ENCODE assay signal across 18 cellular contexts in the genomic region with DNA sequence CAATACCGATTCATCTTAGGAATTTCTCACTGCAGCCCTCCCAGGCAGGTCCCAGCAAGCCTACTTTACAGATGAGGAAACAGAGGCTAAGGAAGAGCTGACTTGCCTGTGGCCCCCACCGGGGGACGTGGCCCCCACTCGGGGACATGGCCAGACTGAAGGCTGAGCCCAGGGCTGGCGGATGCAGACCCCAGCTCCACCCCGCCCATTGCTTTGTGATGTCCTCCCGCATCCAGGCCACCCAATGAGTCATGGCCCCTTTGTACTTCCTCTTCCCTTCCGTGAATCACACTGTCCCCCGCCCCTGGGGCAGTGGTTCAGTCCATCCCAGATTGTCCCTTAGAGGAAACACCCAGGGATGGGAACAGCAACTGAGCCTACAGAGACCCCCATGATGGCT.
DNase-seq lines count a peak whose midpoint lies in the region; ATAC-seq, FAIRE-seq and TF ChIP-seq lines count a peak whose summit lies in the region.
"Had no signal": no experiment of that assay in that cellular context is flagged by ENCODE, and none has a peak within 500 bp of the region (broad histone marks: within the 10 kb centered on the region; RNA-seq: fewer than 3 reads in every experiment).

No MANE protein-coding gene starts in this region.

- H3K9me1 ChIP-seq in K562 (ENCODE audit: control insufficient read depth, insufficient read depth, low read length), result no peaks in the 10 kb centered on the region

- TF ChIP-seq EP300 in K562 (IDR thresholded peaks at IDR 0.05; ENCODE audit: low read length), result no peak

- in situ Hi-C loops in K562 (cut with MboI), result no loop called here

- H3K79me2 ChIP-seq in K562 (ENCODE audit: control insufficient read depth, insufficient read depth, low read length), result no peaks in the 10 kb centered on the region

- H4K20me1 ChIP-seq in K562 (replicated peaks; ENCODE audit: control insufficient read depth, insufficient read depth, low read length), result no peaks in the 10 kb centered on the region

- WGBS in K562 (ENCODE audit: insufficient coverage, low coverage, missing lambda C conversion rate), result 8% methylated on average over 6 of the region's 9 CpGs

- H3K27me3 ChIP-seq in MG63 (no peaks in the 10 kb centered on the region), K562 (ENCODE audit: control insufficient read depth in 2 of 2, insufficient read depth in 2 of 2, low read length in 2 of 2) (no peaks in the 10 kb centered on the region; a peak in 1 of 5 replicates), H7 (ENCODE audit: control insufficient read depth, insufficient read depth, low read length) (no peaks in the 10 kb centered on the region)

- H3K36me3 Mint-ChIP-seq in Calu3 (ENCODE audit: insufficient read depth, unreplicated experiment), result no peaks in the 10 kb centered on the region
- H3K36me3 Mint-ChIP-seq in activated naive CD4-positive, alpha-beta T cell treated with anti-CD3 and anti-CD28 coated beads for 36 hours (ENCODE audit: low read depth), result no peaks in the 10 kb centered on the region
- H3K36me3 Mint-ChIP-seq: WTC11 had no signal

- no peak for TF ChIP-seq CTCF in Calu3 (IDR thresholded peaks at IDR 0.05; ENCODE audit: unreplicated experiment)
- TF ChIP-seq CTCF in K562 (IDR thresholded peaks at IDR 0.05 in 2 of 3, conservative IDR thresholded peaks at IDR 0.05 in 1 of 3; ENCODE audit: insufficient read depth in 2 of 3, low read depth in 1 of 3, low read length in 3 of 3), result no peak

- DNase-seq in Calu3, result peak; percentile 69
- DNase-seq in MG63, result peak; percentile 50
- DNase-seq in K562 (ENCODE audit: extremely low read depth in 1 of 4, low spot score in 3 of 4), result peak; percentile 66 to 79 (median 74)
- peak; percentile 68 to 79 for DNase-seq in lung microvascular endothelial cell (ENCODE audit: low read depth in 2 of 2)
- DNase-seq in activated naive CD4-positive, alpha-beta T cell treated with anti-CD3 and anti-CD28 coated beads for 36 hours, result no peak
- DNase-seq in H7, result no peak
- DNase-seq: naive thymus-derived CD4-positive, alpha-beta T cell; NCI-H82; stimulated activated CD4-positive, alpha-beta T cell treated with anti-CD3 and anti-CD28 coated beads, Interleukin-4, amount 100 ng/mL, for 24 hours; stimulated activated naive B cell treated with anti-CD40 and anti-IgM and Interleukin-4, amounts not matched to agents 10 μg/mL and 1 μg/mL and 100 μg/mL, for 72 hours had no signal

- H2AFZ ChIP-seq in K562 (ENCODE audit: low read depth, low read length), result peak overlapping the region; percentile 39; the same call in 1 of the 2 replicates

- FAIRE-seq in K562 (lab: Jason Lieb, UNC), result peak; percentile 77
- FAIRE-seq: frontal cortex, G401.6, GM18507, islet of Langerhans had no signal

- no peak overlapping the region for H3K4me3 ChIP-seq in MG63
- no peak overlapping the region for H3K4me3 ChIP-seq in K562
- no peak overlapping the region for H3K4me3 ChIP-seq in H7 (ENCODE audit: insufficient read depth, low read depth, low read length)

- CTCF ChIA-PET in Calu3 (lab: Charles Lee) (interaction anchor here (0.5 to 1.6 kb wide), 2 partner anchors 13 to 28 kb away, joined by 5 read pairs; no protein-coding TSS in a partner anchor), K562 (lab: Yijun Ruan, JAX; ENCODE audit: low intra/inter-chr PET ratio) (no interaction called here)
- CTCF ChIA-PET in activated naive CD4-positive, alpha-beta T cell treated with anti-CD3 and anti-CD28 coated beads for 36 hours (lab: Charles Lee), result no interaction called here

- H3K9me3 ChIP-seq in MG63, result no peaks in the 10 kb centered on the region
- H3K9me3 ChIP-seq in K562 (replicated peaks; ENCODE audit: control insufficient read depth, insufficient read depth, low read depth, low read length), result no peaks in the 10 kb centered on the region

- POLR2A ChIA-PET in K562 (lab: Yijun Ruan, JAX), result interaction anchor here (0.6 kb wide), 2 partner anchors 19 to 34 kb away, joined by 3 read pairs; no protein-coding TSS in a partner anchor

- BruUV-seq in Calu3 (replicated peaks; lab: Mats Ljungman, UMichigan) (no TSS peak), K562 (replicated peaks; lab: Mats Ljungman, UMichigan) (no TSS peak)

- intact Hi-C loops in Calu3 (cut with micrococcal nuclease; ENCODE audit: unreplicated experiment) (no loop called here), K562 (cut with micrococcal nuclease) (no loop called here)
- intact Hi-C loops in activated naive CD4-positive, alpha-beta T cell treated with anti-CD3 and anti-CD28 coated beads for 36 hours (cut with micrococcal nuclease), result no loop called here

- no peaks in the 10 kb centered on the region for H3K36me3 ChIP-seq in MG63
- H3K36me3 ChIP-seq in K562 (ENCODE audit: control insufficient read depth, insufficient read depth, low read length), result no peaks in the 10 kb centered on the region
- H3K36me3 ChIP-seq in H7 (replicated peaks; ENCODE audit: control insufficient read depth, insufficient read depth, low read length), result no peaks in the 10 kb centered on the region

- no peak overlapping the region; the same call in 1 of the 2 replicates for H3K4me2 ChIP-seq in K562 (ENCODE audit: insufficient read depth, low read length)

- peaks cover 36% of the 10 kb centered on the region for H3K4me1 Mint-ChIP-seq in Calu3 (ENCODE audit: low read depth, unreplicated experiment)
- H3K4me1 Mint-ChIP-seq in activated naive CD4-positive, alpha-beta T cell treated with anti-CD3 and anti-CD28 coated beads for 36 hours (ENCODE audit: low read depth), result no peaks in the 10 kb centered on the region
- H3K4me1 Mint-ChIP-seq: naive thymus-derived CD4-positive, alpha-beta T cell had no signal

- peaks cover 13 to 43% of the 10 kb centered on the region in 2 experiments; a peak in 4 of 5 replicates for H3K4me1 ChIP-seq in K562 (replicated peaks in 1 of 2; ENCODE audit: control insufficient read depth in 2 of 2, insufficient read depth in 2 of 2, low read length in 2 of 2)

- H3K27ac Mint-ChIP-seq in Calu3 (ENCODE audit: unreplicated experiment), result peak overlapping the region; percentile 79
- H3K27ac Mint-ChIP-seq in activated naive CD4-positive, alpha-beta T cell treated with anti-CD3 and anti-CD28 coated beads for 36 hours, result no peak overlapping the region
- H3K27ac Mint-ChIP-seq: dendritic cell treated with granulocyte-macrophage colony-stimulating factor and Interleukin-4, amounts not matched to agents 40 ng/mL and 50 ng/mL, for 4 days; naive thymus-derived CD4-positive, alpha-beta T cell; stimulated activated naive B cell treated with anti-CD40 and anti-IgM and Interleukin-4, amounts not matched to agents 10 μg/mL and 1 μg/mL and 100 μg/mL, for 72 hours; WTC11 had no signal

- H3K27me3 Mint-ChIP-seq in Calu3 (ENCODE audit: unreplicated experiment), result no peaks in the 10 kb centered on the region
- H3K27me3 Mint-ChIP-seq in activated naive CD4-positive, alpha-beta T cell treated with anti-CD3 and anti-CD28 coated beads for 36 hours (ENCODE audit: low read depth), result peaks cover 7% of the 10 kb centered on the region

- H3K27ac ChIP-seq in K562 (ENCODE audit: extremely low read depth, low read depth, low read length), result no peak overlapping the region

- no peak overlapping the region for H3K9ac ChIP-seq in K562 (ENCODE audit: insufficient read depth in 1 of 2, low read depth in 2 of 2, low read length in 2 of 2)

- peak; percentile 75 for ATAC-seq in K562
- ATAC-seq in GM21381 (IDR thresholded peaks at IDR 0.05; ENCODE audit: unreplicated experiment), result no peak
- no peak for ATAC-seq in HG02938 (IDR thresholded peaks at IDR 0.05; ENCODE audit: unreplicated experiment)
- ATAC-seq: naive thymus-derived CD4-positive, alpha-beta T cell; stimulated activated naive B cell treated with anti-CD40 and anti-IgM and Interleukin-4, amounts not matched to agents 10 μg/mL and 1 μg/mL and 100 μg/mL, for 72 hours; WTC11 had no signal

- H3K9me3 Mint-ChIP-seq in Calu3 (ENCODE audit: low read depth, unreplicated experiment), result no peaks in the 10 kb centered on the region
- H3K9me3 Mint-ChIP-seq in activated naive CD4-positive, alpha-beta T cell treated with anti-CD3 and anti-CD28 coated beads for 36 hours, result peaks cover 1% of the 10 kb centered on the region

- no peak for TF ChIP-seq RAD21 in K562 (CRISPR knock-in tag; conservative IDR thresholded peaks at IDR 0.05 in 1 of 2, IDR thresholded peaks at IDR 0.05 in 1 of 2)

- H3K4me3 Mint-ChIP-seq in Calu3 (ENCODE audit: low read depth, unreplicated experiment), result no peak overlapping the region
- no peak overlapping the region for H3K4me3 Mint-ChIP-seq in activated naive CD4-positive, alpha-beta T cell treated with anti-CD3 and anti-CD28 coated beads for 36 hours
- H3K4me3 Mint-ChIP-seq: dendritic cell treated with granulocyte-macrophage colony-stimulating factor and Interleukin-4, amounts not matched to agents 40 ng/mL and 50 ng/mL, for 4 days; naive thymus-derived CD4-positive, alpha-beta T cell; stimulated activated naive B cell treated with anti-CD40 and anti-IgM and Interleukin-4, amounts not matched to agents 10 μg/mL and 1 μg/mL and 100 μg/mL, for 72 hours; WTC11 had no signal

- TF ChIP-seq POLR2A in K562 (conservative IDR thresholded peaks at IDR 0.05), result no peak

TF ChIP-seq in K562, 482 proteins besides CTCF, POLR2A, EP300 and RAD21 (continues in another document):
- TF ChIP-seq POLR2B (IDR thresholded peaks at IDR 0.05; ENCODE audit: low read depth, partially characterized antibody) (no peak), GABPB1 (CRISPR knock-in tag; IDR thresholded peaks at IDR 0.05) (peak; percentile 38; the same call in 1 of the 2 replicates), JUN (IDR thresholded peaks at IDR 0.05; ENCODE audit: borderline replicate concordance, low read depth, low read length) (peak; percentile 81), JUN (CRISPR knock-in tag; IDR thresholded peaks at IDR 0.05; ENCODE audit: borderline replicate concordance) (no peak), FOSL1 (tag; conservative IDR thresholded peaks at IDR 0.05) (peak; percentile 95), MECOM (CRISPR knock-in tag; IDR thresholded peaks at IDR 0.05) (no peak), ARID1B (IDR thresholded peaks at IDR 0.05) (peak; percentile 51; the same call in 1 of the 2 replicates), YY1 (IDR thresholded peaks at IDR 0.05; ENCODE audit: borderline replicate concordance in 1 of 3, control insufficient read depth in 1 of 3, extremely low read depth in 1 of 3, insufficient read depth in 3 of 3, insufficient read length in 1 of 3, insufficient replicate concordance in 2 of 3, low read depth in 1 of 3, low read length in 2 of 3) (peak in 1 of 3 experiments; percentile 25), CC2D1A (IDR thresholded peaks at IDR 0.05) (no peak)
- TF ChIP-seq, protein P1, sequence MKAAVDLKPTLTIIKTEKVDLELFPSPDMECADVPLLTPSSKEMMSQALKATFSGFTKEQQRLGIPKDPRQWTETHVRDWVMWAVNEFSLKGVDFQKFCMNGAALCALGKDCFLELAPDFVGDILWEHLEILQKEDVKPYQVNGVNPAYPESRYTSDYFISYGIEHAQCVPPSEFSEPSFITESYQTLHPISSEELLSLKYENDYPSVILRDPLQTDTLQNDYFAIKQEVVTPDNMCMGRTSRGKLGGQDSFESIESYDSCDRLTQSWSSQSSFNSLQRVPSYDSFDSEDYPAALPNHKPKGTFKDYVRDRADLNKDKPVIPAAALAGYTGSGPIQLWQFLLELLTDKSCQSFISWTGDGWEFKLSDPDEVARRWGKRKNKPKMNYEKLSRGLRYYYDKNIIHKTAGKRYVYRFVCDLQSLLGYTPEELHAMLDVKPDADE (conservative IDR thresholded peaks at IDR 0.05; ENCODE audit: control insufficient read depth, low read depth, low read length), result no peak

Comparison
In these comparisons a context has a peak if more than half of its experiments do, and no peak if none do; other contexts are left out.
1. DNase-seq: peak in Calu3 (single experiment), MG63 (single experiment), K562 (4 of 4) and lung microvascular endothelial cell (2 of 2); none in activated naive CD4-positive, alpha-beta T cell treated with anti-CD3 and anti-CD28 coated beads for 36 hours (single experiment) and H7 (single experiment).